ENCODE assay signal across 8 cellular contexts in genomic region chr14:26597136-26598080, GRCh38. TPM values are rescaled to one million over a fixed set of nuclear protein-coding genes. Genes with fewer than 3 reads are reported as not detected.
A peak's percentile ranks its signal among the peaks of the same experiment; 100 is the strongest.
DNase-seq lines count a peak whose midpoint lies in the region; ATAC-seq and TF ChIP-seq lines count a peak whose summit lies in the region.

Gene NOVA1, minus strand, starts transcription at chr14:26598033. Its CDS starts 597 bp downstream, at chr14:26597436.

- DNase-seq in T-helper 1 cell (no peak), NCI-H446 treated with DMSO at 0.1 percent for 48 hours (lab: John Stamatoyannopoulos, UW) (peak; percentile 32), left lobe of liver (ENCODE audit: low spot score) (no peak), NCI-H128 (lab: John Stamatoyannopoulos, UW; ENCODE audit: unreplicated experiment) (no peak)
- no peak for DNase-seq in activated CD4-positive, alpha-beta memory T cell treated with anti-CD3 and anti-CD28 coated beads for 36 hours

- TF ChIP-seq CTCF in subcutaneous adipose tissue (IDR thresholded peaks at IDR 0.05; ENCODE audit: low read depth): no peak

- CTCF ChIA-PET in activated CD4-positive, alpha-beta memory T cell treated with anti-CD3 and anti-CD28 coated beads for 36 hours (lab: Charles Lee): no interaction called here

- POLR2A ChIA-PET in activated CD4-positive, alpha-beta memory T cell treated with anti-CD3 and anti-CD28 coated beads for 36 hours (lab: Charles Lee): no interaction called here

- intact Hi-C loops in activated CD4-positive, alpha-beta memory T cell treated with anti-CD3 and anti-CD28 coated beads for 36 hours (cut with micrococcal nuclease): no loop called here

- peak within 1 kb of the TSS; percentile 28 for H3K4me3 Mint-ChIP-seq in T-helper 1 cell treated with Interleukin-12 subunit alpha and Interleukin-12 subunit beta and Interleukin-4 antibody, amounts not matched to agents 30 μg/mL and 1 μg/mL, for 36 hours
- H3K4me3 Mint-ChIP-seq in activated CD4-positive, alpha-beta memory T cell treated with anti-CD3 and anti-CD28 coated beads for 36 hours: no peak within 1 kb of the TSS

- H3K36me3 Mint-ChIP-seq in T-helper 1 cell treated with Interleukin-12 subunit alpha and Interleukin-12 subunit beta and Interleukin-4 antibody, amounts not matched to agents 30 μg/mL and 1 μg/mL, for 36 hours (ENCODE audit: low read depth): no peaks in the 10 kb centered on the region
- peaks cover 5% of the 10 kb centered on the region for H3K36me3 Mint-ChIP-seq in activated CD4-positive, alpha-beta memory T cell treated with anti-CD3 and anti-CD28 coated beads for 36 hours

- no peak within 1 kb of the TSS for H3K27ac Mint-ChIP-seq in T-helper 1 cell treated with Interleukin-12 subunit alpha and Interleukin-12 subunit beta and Interleukin-4 antibody, amounts not matched to agents 30 μg/mL and 1 μg/mL, for 36 hours
- H3K27ac Mint-ChIP-seq in activated CD4-positive, alpha-beta memory T cell treated with anti-CD3 and anti-CD28 coated beads for 36 hours: no peak within 1 kb of the TSS

- peaks cover 30% of the 10 kb centered on the region for H3K27me3 Mint-ChIP-seq in T-helper 1 cell treated with Interleukin-12 subunit alpha and Interleukin-12 subunit beta and Interleukin-4 antibody, amounts not matched to agents 30 μg/mL and 1 μg/mL, for 36 hours (ENCODE audit: low read depth)
- peaks cover 26% of the 10 kb centered on the region for H3K27me3 Mint-ChIP-seq in activated CD4-positive, alpha-beta memory T cell treated with anti-CD3 and anti-CD28 coated beads for 36 hours

- no peaks in the 10 kb centered on the region for H3K4me1 Mint-ChIP-seq in T-helper 1 cell treated with Interleukin-12 subunit alpha and Interleukin-12 subunit beta and Interleukin-4 antibody, amounts not matched to agents 30 μg/mL and 1 μg/mL, for 36 hours (ENCODE audit: low read depth)
- peaks cover 3% of the 10 kb centered on the region for H3K4me1 Mint-ChIP-seq in activated CD4-positive, alpha-beta memory T cell treated with anti-CD3 and anti-CD28 coated beads for 36 hours (ENCODE audit: low read depth)

- peak; percentile 67 for ATAC-seq in left lobe of liver

- peaks cover 6% of the 10 kb centered on the region for H3K9me3 Mint-ChIP-seq in T-helper 1 cell treated with Interleukin-12 subunit alpha and Interleukin-12 subunit beta and Interleukin-4 antibody, amounts not matched to agents 30 μg/mL and 1 μg/mL, for 36 hours
- H3K9me3 Mint-ChIP-seq in activated CD4-positive, alpha-beta memory T cell treated with anti-CD3 and anti-CD28 coated beads for 36 hours: peaks cover 5% of the 10 kb centered on the region

- peak within 1 kb of the TSS; percentile 93 for H3K27ac ChIP-seq in cingulate gyrus (ENCODE audit: low read depth, low read length)

RNA-seq across cellular contexts. Expression of gene NOVA1, which starts in this region (rescaled TPM):
- total RNA-seq in left lobe of liver: 0.25 TPM
- 100 to 1,000 TPM in 2 of 4 donors, 10 to 100 TPM in 2; 56.7 to 113 (median 99.2) TPM for total RNA-seq in subcutaneous adipose tissue
- not detected for total RNA-seq in activated CD4-positive, alpha-beta memory T cell treated with anti-CD3 and anti-CD28 coated beads for 36 hours

Comparison
In these comparisons a context has a peak if more than half of its experiments do, and no peak if none do; other contexts are left out.
1. RNA of gene NOVA1 (total RNA-seq): 56.7 to 113 TPM in subcutaneous adipose tissue; 0.25 TPM in left lobe of liver (single experiment) and not detected in activated CD4-positive, alpha-beta memory T cell treated with anti-CD3 and anti-CD28 coated beads for 36 hours; every median in the first group is over 10 times any median in the second.
2. Peak in ATAC-seq in left lobe of liver; RNA of the gene not detected or under 1 TPM.